ENCODE assay signal across 19 cellular contexts in the genomic region with DNA sequence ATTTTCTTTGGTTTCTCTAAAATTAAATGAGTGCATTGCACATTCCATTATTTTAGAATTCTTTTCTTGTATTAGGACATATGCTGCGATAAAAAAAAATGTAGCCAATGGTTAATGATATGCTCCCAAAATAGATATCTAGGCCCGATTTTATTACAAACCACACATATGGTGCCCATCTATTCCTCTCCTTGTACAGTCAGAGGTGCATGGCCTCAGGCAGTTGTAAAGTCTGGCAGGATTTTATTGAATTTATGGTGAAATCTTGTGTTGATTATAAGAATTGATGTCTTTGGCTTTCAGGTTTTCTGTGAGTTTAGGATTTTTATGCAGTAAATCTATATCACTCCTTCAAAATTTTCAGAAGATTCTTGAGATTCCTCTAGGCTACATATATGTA.
"Had no signal": no experiment of that assay in that cellular context is flagged by ENCODE, and none has a peak within 500 bp of the region (broad histone marks: within the 10 kb centered on the region; RNA-seq: fewer than 3 reads in every experiment).

No MANE protein-coding gene starts in this region.

- H3K27ac ChIP-seq: breast epithelium, heart left ventricle, psoas muscle, right atrium auricular region, spleen, thoracic aorta had no signal

- DNase-seq: activated naive CD4-positive, alpha-beta T cell treated with Interleukin-2 at 50 U/mL for 16 hours; activated naive CD8-positive, alpha-beta T cell treated with anti-CD3 and anti-CD28 coated beads for 36 hours; activated T-cell treated with anti-CD3 and anti-CD28 coated beads, Interleukin-2, amount 50 U/mL, for 1 hour; amniotic stem cell; effector memory CD4-positive, alpha-beta T cell; heart left ventricle; islet precursor cell; left cardiac atrium; midbrain; natural killer cell; psoas muscle; spleen; stimulated activated CD4-positive, alpha-beta T cell treated with anti-CD3 and anti-CD28 coated beads, Interleukin-4, amount 100 ng/mL, for 24 hours; stimulated activated naive CD4-positive, alpha-beta T cell treated with Interleukin-2 at 50 U/mL for 16 hours; T1000 had no signal

- ATAC-seq: heart left ventricle, left cardiac atrium, natural killer cell, psoas muscle, WTC11 had no signal

- H3K9me3 ChIP-seq: psoas muscle, right atrium auricular region, thoracic aorta had no signal

- H3K27me3 ChIP-seq: breast epithelium, heart left ventricle, right atrium auricular region, spleen had no signal

- H3K36me3 ChIP-seq: breast epithelium, heart left ventricle, right atrium auricular region, spleen, thoracic aorta had no signal

- H3K4me3 ChIP-seq: breast epithelium, heart left ventricle, psoas muscle, right atrium auricular region, spleen, thoracic aorta had no signal

- H3K4me1 ChIP-seq: breast epithelium, heart left ventricle, psoas muscle, right atrium auricular region, spleen had no signal
